22 cellular contexts compared by ENCODE assay signal in genomic region chr9:68797116-68797515, GRCh38.
"Had no signal": no experiment of that assay in that cellular context is flagged by ENCODE, and none has a peak within 500 bp of the region (broad histone marks: within the 10 kb centered on the region; RNA-seq: fewer than 3 reads in every experiment).

No MANE protein-coding gene starts in this region.

- H3K4me1 Mint-ChIP-seq: natural killer cell; stimulated activated effector memory CD8-positive, alpha-beta T cell treated with anti-CD3 and anti-CD28 coated beads, Interleukin-12 subunit alpha, Interleukin-12 subunit beta, amount 100 ng/mL, for 72 hours had no signal

- H3K27ac Mint-ChIP-seq: memory B cell; natural killer cell; stimulated activated effector memory CD8-positive, alpha-beta T cell treated with anti-CD3 and anti-CD28 coated beads, Interleukin-12 subunit alpha, Interleukin-12 subunit beta, amount 100 ng/mL, for 72 hours; type B pancreatic cell had no signal

- H3K4me3 Mint-ChIP-seq: memory B cell; natural killer cell; stimulated activated effector memory CD8-positive, alpha-beta T cell treated with anti-CD3 and anti-CD28 coated beads, Interleukin-12 subunit alpha, Interleukin-12 subunit beta, amount 100 ng/mL, for 72 hours; type B pancreatic cell had no signal

- ATAC-seq: left ventricle myocardium superior; natural killer cell; psoas muscle; right cardiac atrium; stimulated activated effector memory CD8-positive, alpha-beta T cell treated with anti-CD3 and anti-CD28 coated beads, Interleukin-12 subunit alpha, Interleukin-12 subunit beta, amount 100 ng/mL, for 72 hours; stimulated activated naive CD8-positive, alpha-beta T cell treated with anti-CD3 and anti-CD28 coated beads, Interleukin-15, Interleukin-2, amounts not matched to agents 100 U/mL and 50 U/mL, for 24 hours had no signal

- H3K9me3 Mint-ChIP-seq: memory B cell; natural killer cell; stimulated activated effector memory CD8-positive, alpha-beta T cell treated with anti-CD3 and anti-CD28 coated beads, Interleukin-12 subunit alpha, Interleukin-12 subunit beta, amount 100 ng/mL, for 72 hours; type B pancreatic cell had no signal

- H3K36me3 Mint-ChIP-seq: natural killer cell; stimulated activated effector memory CD8-positive, alpha-beta T cell treated with anti-CD3 and anti-CD28 coated beads, Interleukin-12 subunit alpha, Interleukin-12 subunit beta, amount 100 ng/mL, for 72 hours; type B pancreatic cell had no signal

- H3K27me3 Mint-ChIP-seq: memory B cell, type B pancreatic cell had no signal

- DNase-seq: dorsolateral prefrontal cortex; effector CD4-positive, alpha-beta T cell; hypothalamus; left ventricle myocardium superior; natural killer cell; occipital lobe; ovary; posterior cingulate gyrus; psoas muscle; right cardiac atrium; sigmoid colon; stimulated activated CD4-positive, alpha-beta T cell treated with anti-CD3 and anti-CD28 coated beads, Interleukin-2, amount 100 ng/mL, for 24 hours; stimulated activated CD4-positive, alpha-beta T cell treated with anti-CD3 and anti-CD28 coated beads, Interleukin-4, amount 100 ng/mL, for 24 hours; stimulated activated naive CD8-positive, alpha-beta T cell treated with anti-CD3 and anti-CD28 coated beads, Interleukin-15, Interleukin-2, amounts not matched to agents 100 U/mL and 50 U/mL, for 24 hours; substantia nigra; testis; tibial artery had no signal

- FAIRE-seq: frontal cortex, keratinocyte had no signal
